ENCODE assay signal across 1 cellular context in the genomic region with DNA sequence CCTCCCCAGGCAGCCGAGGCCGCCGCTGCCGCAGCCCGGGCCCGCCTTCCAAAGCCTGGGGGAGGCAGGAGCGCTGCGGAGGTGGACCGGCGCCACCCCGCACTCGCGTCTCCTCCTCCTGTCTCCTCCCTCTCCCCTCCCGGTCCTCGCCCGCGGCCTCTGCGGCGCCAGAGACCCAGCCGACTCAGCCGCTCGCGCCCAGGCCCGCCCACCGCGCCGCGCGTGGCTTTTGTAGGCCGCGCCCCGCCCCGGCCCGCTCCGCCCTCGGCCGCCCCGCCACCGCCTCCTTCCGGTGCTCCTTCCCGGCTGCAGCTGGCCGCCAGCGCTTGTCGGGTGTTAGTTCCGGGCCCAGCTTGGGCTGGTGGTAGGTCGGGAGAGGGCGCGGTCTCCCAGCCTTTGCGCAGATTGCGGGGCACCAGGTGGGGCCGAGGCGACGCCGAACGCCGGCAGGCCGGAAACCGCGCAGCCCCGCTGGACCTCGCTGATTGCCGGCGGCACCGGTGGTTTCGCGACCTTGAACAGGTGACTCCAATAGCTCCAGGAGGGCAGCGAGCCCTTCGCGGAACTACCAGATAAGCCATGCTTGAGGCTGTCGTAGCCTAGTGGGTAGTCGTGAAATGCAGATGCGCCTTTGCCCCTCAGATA.
TF ChIP-seq lines count a peak whose summit lies in the region.

A gene with protein sequence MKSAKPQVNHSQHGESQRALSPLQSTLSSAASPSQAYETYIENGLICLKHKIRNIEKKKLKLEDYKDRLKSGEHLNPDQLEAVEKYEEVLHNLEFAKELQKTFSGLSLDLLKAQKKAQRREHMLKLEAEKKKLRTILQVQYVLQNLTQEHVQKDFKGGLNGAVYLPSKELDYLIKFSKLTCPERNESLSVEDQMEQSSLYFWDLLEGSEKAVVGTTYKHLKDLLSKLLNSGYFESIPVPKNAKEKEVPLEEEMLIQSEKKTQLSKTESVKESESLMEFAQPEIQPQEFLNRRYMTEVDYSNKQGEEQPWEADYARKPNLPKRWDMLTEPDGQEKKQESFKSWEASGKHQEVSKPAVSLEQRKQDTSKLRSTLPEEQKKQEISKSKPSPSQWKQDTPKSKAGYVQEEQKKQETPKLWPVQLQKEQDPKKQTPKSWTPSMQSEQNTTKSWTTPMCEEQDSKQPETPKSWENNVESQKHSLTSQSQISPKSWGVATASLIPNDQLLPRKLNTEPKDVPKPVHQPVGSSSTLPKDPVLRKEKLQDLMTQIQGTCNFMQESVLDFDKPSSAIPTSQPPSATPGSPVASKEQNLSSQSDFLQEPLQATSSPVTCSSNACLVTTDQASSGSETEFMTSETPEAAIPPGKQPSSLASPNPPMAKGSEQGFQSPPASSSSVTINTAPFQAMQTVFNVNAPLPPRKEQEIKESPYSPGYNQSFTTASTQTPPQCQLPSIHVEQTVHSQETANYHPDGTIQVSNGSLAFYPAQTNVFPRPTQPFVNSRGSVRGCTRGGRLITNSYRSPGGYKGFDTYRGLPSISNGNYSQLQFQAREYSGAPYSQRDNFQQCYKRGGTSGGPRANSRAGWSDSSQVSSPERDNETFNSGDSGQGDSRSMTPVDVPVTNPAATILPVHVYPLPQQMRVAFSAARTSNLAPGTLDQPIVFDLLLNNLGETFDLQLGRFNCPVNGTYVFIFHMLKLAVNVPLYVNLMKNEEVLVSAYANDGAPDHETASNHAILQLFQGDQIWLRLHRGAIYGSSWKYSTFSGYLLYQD (minus strand): TSS at position 202 of the 645 bp plus-strand sequence. CDS start 1,431 bp downstream, outside the sequence.

TF ChIP-seq in HepG2, 621 proteins besides CTCF, POLR2A, EP300 and RAD21 (continued from another document and continues in another):
- TF ChIP-seq, protein P1, sequence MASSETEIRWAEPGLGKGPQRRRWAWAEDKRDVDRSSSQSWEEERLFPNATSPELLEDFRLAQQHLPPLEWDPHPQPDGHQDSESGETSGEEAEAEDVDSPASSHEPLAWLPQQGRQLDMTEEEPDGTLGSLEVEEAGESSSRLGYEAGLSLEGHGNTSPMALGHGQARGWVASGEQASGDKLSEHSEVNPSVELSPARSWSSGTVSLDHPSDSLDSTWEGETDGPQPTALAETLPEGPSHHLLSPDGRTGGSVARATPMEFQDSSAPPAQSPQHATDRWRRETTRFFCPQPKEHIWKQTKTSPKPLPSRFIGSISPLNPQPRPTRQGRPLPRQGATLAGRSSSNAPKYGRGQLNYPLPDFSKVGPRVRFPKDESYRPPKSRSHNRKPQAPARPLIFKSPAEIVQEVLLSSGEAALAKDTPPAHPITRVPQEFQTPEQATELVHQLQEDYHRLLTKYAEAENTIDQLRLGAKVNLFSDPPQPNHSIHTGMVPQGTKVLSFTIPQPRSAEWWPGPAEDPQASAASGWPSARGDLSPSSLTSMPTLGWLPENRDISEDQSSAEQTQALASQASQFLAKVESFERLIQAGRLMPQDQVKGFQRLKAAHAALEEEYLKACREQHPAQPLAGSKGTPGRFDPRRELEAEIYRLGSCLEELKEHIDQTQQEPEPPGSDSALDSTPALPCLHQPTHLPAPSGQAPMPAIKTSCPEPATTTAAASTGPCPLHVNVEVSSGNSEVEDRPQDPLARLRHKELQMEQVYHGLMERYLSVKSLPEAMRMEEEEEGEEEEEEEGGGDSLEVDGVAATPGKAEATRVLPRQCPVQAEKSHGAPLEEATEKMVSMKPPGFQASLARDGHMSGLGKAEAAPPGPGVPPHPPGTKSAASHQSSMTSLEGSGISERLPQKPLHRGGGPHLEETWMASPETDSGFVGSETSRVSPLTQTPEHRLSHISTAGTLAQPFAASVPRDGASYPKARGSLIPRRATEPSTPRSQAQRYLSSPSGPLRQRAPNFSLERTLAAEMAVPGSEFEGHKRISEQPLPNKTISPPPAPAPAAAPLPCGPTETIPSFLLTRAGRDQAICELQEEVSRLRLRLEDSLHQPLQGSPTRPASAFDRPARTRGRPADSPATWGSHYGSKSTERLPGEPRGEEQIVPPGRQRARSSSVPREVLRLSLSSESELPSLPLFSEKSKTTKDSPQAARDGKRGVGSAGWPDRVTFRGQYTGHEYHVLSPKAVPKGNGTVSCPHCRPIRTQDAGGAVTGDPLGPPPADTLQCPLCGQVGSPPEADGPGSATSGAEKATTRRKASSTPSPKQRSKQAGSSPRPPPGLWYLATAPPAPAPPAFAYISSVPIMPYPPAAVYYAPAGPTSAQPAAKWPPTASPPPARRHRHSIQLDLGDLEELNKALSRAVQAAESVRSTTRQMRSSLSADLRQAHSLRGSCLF (CRISPR knock-in tag; IDR thresholded peaks at IDR 0.05; ENCODE audit: borderline replicate concordance) = no peak
- TF ChIP-seq GPN1 (CRISPR knock-in tag; IDR thresholded peaks at IDR 0.05; ENCODE audit: borderline replicate concordance) = no peak
- peak; percentile 98 for TF ChIP-seq ZMYM4 (CRISPR knock-in tag; IDR thresholded peaks at IDR 0.05)
- no peak for TF ChIP-seq TEF (CRISPR knock-in tag; IDR thresholded peaks at IDR 0.05)
- peak; percentile 86; the same call in 1 of the 2 replicates for TF ChIP-seq ZNF788 (CRISPR knock-in tag; IDR thresholded peaks at IDR 0.05; ENCODE audit: borderline replicate concordance)
- no peak for TF ChIP-seq ZFYVE20 (CRISPR knock-in tag; IDR thresholded peaks at IDR 0.05; ENCODE audit: borderline replicate concordance, low read depth)
- TF ChIP-seq KDM4B (CRISPR knock-in tag; IDR thresholded peaks at IDR 0.05) = no peak
- TF ChIP-seq CBX2 (IDR thresholded peaks at IDR 0.05; ENCODE audit: low read depth, low read length) = no peak
- peak; percentile 68; the same call in 1 of the 2 replicates for TF ChIP-seq CBX2 (CRISPR knock-in tag; IDR thresholded peaks at IDR 0.05; ENCODE audit: low read depth)
- TF ChIP-seq IKZF5 (CRISPR knock-in tag; IDR thresholded peaks at IDR 0.05) = peak; percentile 87
- TF ChIP-seq NCOA2 (CRISPR knock-in tag; IDR thresholded peaks at IDR 0.05) = peak; percentile 43; the same call in 1 of the 2 replicates
- no peak for TF ChIP-seq ARHGAP35 (CRISPR knock-in tag; IDR thresholded peaks at IDR 0.05; ENCODE audit: borderline replicate concordance)
- TF ChIP-seq, protein P2, sequence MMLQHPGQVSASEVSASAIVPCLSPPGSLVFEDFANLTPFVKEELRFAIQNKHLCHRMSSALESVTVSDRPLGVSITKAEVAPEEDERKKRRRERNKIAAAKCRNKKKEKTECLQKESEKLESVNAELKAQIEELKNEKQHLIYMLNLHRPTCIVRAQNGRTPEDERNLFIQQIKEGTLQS (CRISPR knock-in tag; IDR thresholded peaks at IDR 0.05) = no peak
- TF ChIP-seq, protein P3, sequence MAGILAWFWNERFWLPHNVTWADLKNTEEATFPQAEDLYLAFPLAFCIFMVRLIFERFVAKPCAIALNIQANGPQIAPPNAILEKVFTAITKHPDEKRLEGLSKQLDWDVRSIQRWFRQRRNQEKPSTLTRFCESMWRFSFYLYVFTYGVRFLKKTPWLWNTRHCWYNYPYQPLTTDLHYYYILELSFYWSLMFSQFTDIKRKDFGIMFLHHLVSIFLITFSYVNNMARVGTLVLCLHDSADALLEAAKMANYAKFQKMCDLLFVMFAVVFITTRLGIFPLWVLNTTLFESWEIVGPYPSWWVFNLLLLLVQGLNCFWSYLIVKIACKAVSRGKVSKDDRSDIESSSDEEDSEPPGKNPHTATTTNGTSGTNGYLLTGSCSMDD (CRISPR knock-in tag; IDR thresholded peaks at IDR 0.05) = no peak
- TF ChIP-seq, protein P4, sequence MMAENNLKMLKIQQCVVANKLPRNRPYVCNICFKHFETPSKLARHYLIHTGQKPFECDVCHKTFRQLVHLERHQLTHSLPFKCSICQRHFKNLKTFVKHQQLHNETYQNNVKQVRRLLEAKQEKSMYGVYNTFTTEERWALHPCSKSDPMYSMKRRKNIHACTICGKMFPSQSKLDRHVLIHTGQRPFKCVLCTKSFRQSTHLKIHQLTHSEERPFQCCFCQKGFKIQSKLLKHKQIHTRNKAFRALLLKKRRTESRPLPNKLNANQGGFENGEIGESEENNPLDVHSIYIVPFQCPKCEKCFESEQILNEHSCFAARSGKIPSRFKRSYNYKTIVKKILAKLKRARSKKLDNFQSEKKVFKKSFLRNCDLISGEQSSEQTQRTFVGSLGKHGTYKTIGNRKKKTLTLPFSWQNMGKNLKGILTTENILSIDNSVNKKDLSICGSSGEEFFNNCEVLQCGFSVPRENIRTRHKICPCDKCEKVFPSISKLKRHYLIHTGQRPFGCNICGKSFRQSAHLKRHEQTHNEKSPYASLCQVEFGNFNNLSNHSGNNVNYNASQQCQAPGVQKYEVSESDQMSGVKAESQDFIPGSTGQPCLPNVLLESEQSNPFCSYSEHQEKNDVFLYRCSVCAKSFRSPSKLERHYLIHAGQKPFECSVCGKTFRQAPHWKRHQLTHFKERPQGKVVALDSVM (CRISPR knock-in tag; IDR thresholded peaks at IDR 0.05) = no peak
- TF ChIP-seq SOX6 (IDR thresholded peaks at IDR 0.05) = no peak
- TF ChIP-seq SOX6 (CRISPR knock-in tag; IDR thresholded peaks at IDR 0.05) = peak; percentile 79
- no peak for TF ChIP-seq ATF5 (CRISPR knock-in tag; IDR thresholded peaks at IDR 0.05; ENCODE audit: low read depth)
- TF ChIP-seq, protein P5, sequence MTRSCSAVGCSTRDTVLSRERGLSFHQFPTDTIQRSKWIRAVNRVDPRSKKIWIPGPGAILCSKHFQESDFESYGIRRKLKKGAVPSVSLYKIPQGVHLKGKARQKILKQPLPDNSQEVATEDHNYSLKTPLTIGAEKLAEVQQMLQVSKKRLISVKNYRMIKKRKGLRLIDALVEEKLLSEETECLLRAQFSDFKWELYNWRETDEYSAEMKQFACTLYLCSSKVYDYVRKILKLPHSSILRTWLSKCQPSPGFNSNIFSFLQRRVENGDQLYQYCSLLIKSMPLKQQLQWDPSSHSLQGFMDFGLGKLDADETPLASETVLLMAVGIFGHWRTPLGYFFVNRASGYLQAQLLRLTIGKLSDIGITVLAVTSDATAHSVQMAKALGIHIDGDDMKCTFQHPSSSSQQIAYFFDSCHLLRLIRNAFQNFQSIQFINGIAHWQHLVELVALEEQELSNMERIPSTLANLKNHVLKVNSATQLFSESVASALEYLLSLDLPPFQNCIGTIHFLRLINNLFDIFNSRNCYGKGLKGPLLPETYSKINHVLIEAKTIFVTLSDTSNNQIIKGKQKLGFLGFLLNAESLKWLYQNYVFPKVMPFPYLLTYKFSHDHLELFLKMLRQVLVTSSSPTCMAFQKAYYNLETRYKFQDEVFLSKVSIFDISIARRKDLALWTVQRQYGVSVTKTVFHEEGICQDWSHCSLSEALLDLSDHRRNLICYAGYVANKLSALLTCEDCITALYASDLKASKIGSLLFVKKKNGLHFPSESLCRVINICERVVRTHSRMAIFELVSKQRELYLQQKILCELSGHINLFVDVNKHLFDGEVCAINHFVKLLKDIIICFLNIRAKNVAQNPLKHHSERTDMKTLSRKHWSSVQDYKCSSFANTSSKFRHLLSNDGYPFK (CRISPR knock-in tag; IDR thresholded peaks at IDR 0.05; ENCODE audit: borderline replicate concordance) = peak; percentile 59; the same call in 1 of the 2 replicates
- peak; percentile 80; the same call in 1 of the 2 replicates for TF ChIP-seq PRMT3 (CRISPR knock-in tag; IDR thresholded peaks at IDR 0.05; ENCODE audit: borderline replicate concordance, low read depth)
- TF ChIP-seq ZNF496 (CRISPR knock-in tag; IDR thresholded peaks at IDR 0.05; ENCODE audit: insufficient replicate concordance) = no peak
- TF ChIP-seq NR0B2 (CRISPR knock-in tag; IDR thresholded peaks at IDR 0.05) = peak; percentile 55; the same call in 1 of the 2 replicates
- no peak for TF ChIP-seq ZNF20 (CRISPR knock-in tag; IDR thresholded peaks at IDR 0.05)
- 0 out of 2 replicates have a peak, but pooled peaks have one; percentile 42 for TF ChIP-seq KLF15 (CRISPR knock-in tag; IDR thresholded peaks at IDR 0.05; ENCODE audit: borderline replicate concordance)
- TF ChIP-seq JUNB (CRISPR knock-in tag; IDR thresholded peaks at IDR 0.05; ENCODE audit: borderline replicate concordance) = no peak
- no peak for TF ChIP-seq MAFF (IDR thresholded peaks at IDR 0.05; ENCODE audit: low read depth, low read length)
- TF ChIP-seq SMC3 (IDR thresholded peaks at IDR 0.05; ENCODE audit: low read length) = no peak
- TF ChIP-seq ZFP36L1 (CRISPR knock-in tag; IDR thresholded peaks at IDR 0.05) = no peak
- TF ChIP-seq KAT2B (IDR thresholded peaks at IDR 0.05; ENCODE audit: borderline replicate concordance, low read depth, low read length) = no peak
- TF ChIP-seq FOSL2 (CRISPR knock-in tag; IDR thresholded peaks at IDR 0.05) = peak; percentile 53
- TF ChIP-seq ZNF343 (CRISPR knock-in tag; IDR thresholded peaks at IDR 0.05) = peak; percentile 64; the same call in 1 of the 2 replicates
- TF ChIP-seq ZEB1 (IDR thresholded peaks at IDR 0.05; ENCODE audit: insufficient replicate concordance, low read depth) = peak; percentile 86
- no peak for TF ChIP-seq GRHL1 (CRISPR knock-in tag; conservative IDR thresholded peaks at IDR 0.05)
- peak; percentile 85 for TF ChIP-seq SP5 (CRISPR knock-in tag; IDR thresholded peaks at IDR 0.05; ENCODE audit: borderline replicate concordance, low read depth)
